16 cellular contexts compared by ENCODE assay signal in the genomic region with DNA sequence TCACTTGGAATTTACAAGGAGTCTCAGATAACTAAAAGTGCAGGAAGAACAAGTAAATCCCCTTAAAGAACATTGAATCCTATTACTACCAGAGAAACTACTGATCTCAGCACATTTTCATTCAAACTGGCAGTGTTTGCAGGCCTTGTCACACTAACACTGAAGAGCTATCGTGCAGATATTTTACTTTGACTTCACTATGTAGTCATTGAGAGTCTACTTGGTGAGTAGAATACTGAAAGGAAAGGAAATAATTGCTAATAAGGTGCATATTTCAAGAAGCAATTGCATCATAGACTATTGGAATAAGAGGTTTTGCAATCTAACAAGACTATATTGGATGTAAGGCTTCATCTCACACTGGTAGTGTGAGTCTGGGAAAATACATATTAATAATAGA.
"Had no signal": no experiment of that assay in that cellular context is flagged by ENCODE, and none has a peak within 500 bp of the region (broad histone marks: within the 10 kb centered on the region; RNA-seq: fewer than 3 reads in every experiment).

No MANE protein-coding gene starts in this region.

- H3K9me3 Mint-ChIP-seq: effector memory CD8-positive, alpha-beta T cell; natural killer cell treated with Interleukin-12 subunit alpha and Interleukin-12 subunit beta and Interleukin-15 and Interleukin-18, amount 100 ng/mL, for 72 hours had no signal

- H3K27ac Mint-ChIP-seq: dendritic cell treated with granulocyte-macrophage colony-stimulating factor and Interleukin-4, amounts not matched to agents 40 ng/mL and 50 ng/mL, for 4 days; effector memory CD8-positive, alpha-beta T cell; natural killer cell treated with Interleukin-12 subunit alpha and Interleukin-12 subunit beta and Interleukin-15 and Interleukin-18, amount 100 ng/mL, for 72 hours; stimulated activated naive B cell treated with anti-CD40 and anti-IgM and Interleukin-4, amounts not matched to agents 10 μg/mL and 1 μg/mL and 100 μg/mL, for 72 hours had no signal

- H3K36me3 Mint-ChIP-seq: natural killer cell treated with Interleukin-12 subunit alpha and Interleukin-12 subunit beta and Interleukin-15 and Interleukin-18, amount 100 ng/mL, for 72 hours had no signal

- H3K4me3 Mint-ChIP-seq: dendritic cell treated with granulocyte-macrophage colony-stimulating factor and Interleukin-4, amounts not matched to agents 40 ng/mL and 50 ng/mL, for 4 days; effector memory CD8-positive, alpha-beta T cell; natural killer cell treated with Interleukin-12 subunit alpha and Interleukin-12 subunit beta and Interleukin-15 and Interleukin-18, amount 100 ng/mL, for 72 hours; stimulated activated naive B cell treated with anti-CD40 and anti-IgM and Interleukin-4, amounts not matched to agents 10 μg/mL and 1 μg/mL and 100 μg/mL, for 72 hours had no signal

- H3K27me3 Mint-ChIP-seq: dendritic cell treated with granulocyte-macrophage colony-stimulating factor and Interleukin-4, amounts not matched to agents 40 ng/mL and 50 ng/mL, for 4 days; effector memory CD8-positive, alpha-beta T cell; stimulated activated naive B cell treated with anti-CD40 and anti-IgM and Interleukin-4, amounts not matched to agents 10 μg/mL and 1 μg/mL and 100 μg/mL, for 72 hours had no signal

- H3K4me3 ChIP-seq: adrenal gland, right atrium auricular region, tibial nerve, vagina had no signal

- ATAC-seq: effector memory CD8-positive, alpha-beta T cell; left lobe of liver; natural killer cell treated with Interleukin-12 subunit alpha and Interleukin-12 subunit beta and Interleukin-15 and Interleukin-18, amount 100 ng/mL, for 72 hours; stimulated activated naive B cell treated with anti-CD40 and anti-IgM and Interleukin-4, amounts not matched to agents 10 μg/mL and 1 μg/mL and 100 μg/mL, for 72 hours had no signal

- H3K27me3 ChIP-seq: adrenal gland, foreskin keratinocyte, right atrium auricular region, tibial nerve, vagina had no signal

- DNase-seq: activated CD4-positive, alpha-beta T cell treated with anti-CD3 and anti-CD28 coated beads, Interleukin-2, amount 50 U/mL, for 1 hour; activated naive CD4-positive, alpha-beta T cell treated with anti-CD3 and anti-CD28 coated beads, Interleukin-2, amount 50 U/mL, for 16 hours; activated T-cell treated with anti-CD3 and anti-CD28 coated beads, Interleukin-2, amount 50 U/mL, for 1 hour; adrenal gland; effector memory CD8-positive, alpha-beta T cell; erythroblast; foreskin keratinocyte; posterior cingulate gyrus; small intestine; stimulated activated naive B cell treated with anti-CD40 and anti-IgM and Interleukin-4, amounts not matched to agents 10 μg/mL and 1 μg/mL and 100 μg/mL, for 72 hours had no signal

- H3K4me1 ChIP-seq: adrenal gland, right atrium auricular region had no signal

- H3K36me3 ChIP-seq: adrenal gland, right atrium auricular region, tibial nerve, vagina had no signal

- H3K9me3 ChIP-seq: adrenal gland, right atrium auricular region, tibial nerve, vagina had no signal

- H3K27ac ChIP-seq: adrenal gland, right atrium auricular region, tibial nerve, vagina had no signal
